8 cellular contexts compared by ENCODE assay signal in the genomic region with DNA sequence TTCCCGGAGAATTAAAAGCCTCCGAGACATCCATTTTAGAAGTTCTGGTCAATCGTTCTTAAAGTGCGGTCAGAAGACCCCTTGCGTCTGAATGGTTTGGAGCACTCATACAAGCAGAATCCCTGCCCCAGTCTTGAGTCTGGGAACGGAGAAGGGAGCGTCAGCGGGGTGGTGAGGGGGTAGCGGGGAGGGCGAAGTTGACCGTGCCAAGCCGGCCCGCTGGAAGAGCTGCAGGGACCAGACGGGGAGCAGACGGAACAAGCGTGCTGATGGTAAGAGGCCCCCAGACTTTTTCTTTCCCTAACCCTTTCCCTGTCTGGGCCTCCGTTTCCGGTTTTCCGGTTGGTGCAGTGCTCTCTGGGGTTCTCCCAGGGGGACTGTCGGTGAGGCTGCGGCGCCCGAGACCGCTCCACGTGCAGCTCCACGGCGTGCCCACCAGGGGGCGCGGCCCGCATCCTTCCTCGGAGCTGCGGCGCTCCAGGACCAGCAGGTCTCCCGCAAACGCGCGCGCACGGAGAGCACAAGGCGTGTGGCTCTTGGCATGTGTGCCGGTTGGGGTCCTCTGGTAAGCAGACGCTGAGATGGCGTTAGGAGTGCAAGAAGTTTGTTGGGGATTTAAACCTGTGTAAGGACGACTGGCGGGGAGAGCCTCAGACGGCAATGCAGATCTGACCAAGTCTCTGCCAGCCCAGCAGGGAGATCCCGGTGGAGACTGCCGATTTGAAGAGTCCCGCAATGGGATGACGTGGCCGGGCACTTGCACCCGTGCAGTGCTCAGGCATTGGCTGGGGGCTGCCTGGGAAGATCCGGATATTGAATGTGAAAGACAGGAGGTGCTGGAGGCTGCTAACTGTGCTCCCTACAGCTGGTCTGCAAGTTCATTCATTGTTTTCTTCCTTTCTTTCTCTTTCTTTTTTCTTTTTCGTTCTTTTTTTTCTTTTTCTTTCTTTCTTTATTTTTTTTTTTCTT. TPM values are rescaled to one million over a fixed set of nuclear protein-coding genes. Genes with fewer than 3 reads are reported as not detected.
DNase-seq lines count a peak whose midpoint lies in the region; ATAC-seq, FAIRE-seq and TF ChIP-seq lines count a peak whose summit lies in the region.

No MANE protein-coding gene starts in this region.

- H3K4me1 ChIP-seq in HAP-1 (peaks cover 12% of the 10 kb centered on the region), kidney (ENCODE audit: control insufficient read depth in 1 of 2, insufficient read depth in 1 of 2, low read depth in 1 of 2, low read length in 2 of 2) (peaks cover 0 to 4% of the 10 kb centered on the region in 2 donors)

- peak overlapping the region; percentile 21 for H3K4me3 ChIP-seq in HAP-1
- H3K4me3 ChIP-seq in kidney (ENCODE audit: low read length in 2 of 2), result peak overlapping the region; percentile 55 to 66

- peak; percentile 32 for DNase-seq in CMK (ENCODE audit: low read depth)
- DNase-seq in HAP-1 (ENCODE audit: low spot score in 2 of 2), result peak; percentile 96
- peak; percentile 65 for DNase-seq in NCI-H2196 (lab: John Stamatoyannopoulos, UW; ENCODE audit: unreplicated experiment)
- peak; percentile 55 for DNase-seq in central memory CD4-positive, alpha-beta T cell
- DNase-seq in kidney, result peak; percentile 91
- DNase-seq in stimulated activated CD4-positive, alpha-beta T cell treated with anti-CD3 and anti-CD28 coated beads, Interleukin-15, amount 100 ng/mL, for 1 hour (ENCODE audit: low read depth in 1 of 2, low spot score in 1 of 2), result peak; percentile 42 to 65
- no peak for DNase-seq in GF-D8 (lab: John Stamatoyannopoulos, UW)

- FAIRE-seq in kidney (lab: Jason Lieb, UNC), result no peak

- ATAC-seq in activated CD4-positive, CD25-positive, alpha-beta regulatory T cell treated with anti-CD3 and anti-CD28 coated beads, Interleukin-2, amount 50 U/mL, for 24 hours, result peak; percentile 75 to 81

- peak; percentile 95 for TF ChIP-seq CTCF in kidney (IDR thresholded peaks at IDR 0.05; ENCODE audit: borderline replicate concordance, extremely low read depth, insufficient read depth)

- H3K27me3 ChIP-seq in HAP-1 (ENCODE audit: low read depth), result no peaks in the 10 kb centered on the region

- intact Hi-C loops in kidney (cut with DNase I), result loop anchor here (5.0 kb wide), 2 partner anchors 313 to 363 kb away; no protein-coding TSS in a partner anchor

- H3K9ac ChIP-seq in kidney (ENCODE audit: low read length in 2 of 2), result peak overlapping the region; percentile 22 to 67

- H3K36me3 ChIP-seq in HAP-1 (replicated peaks) (no peaks in the 10 kb centered on the region), kidney (ENCODE audit: control insufficient read depth in 1 of 2, insufficient read depth in 2 of 2, low read length in 2 of 2) (no peaks in the 10 kb centered on the region)

- no peak overlapping the region for H3K27ac ChIP-seq in kidney (ENCODE audit: low read depth in 2 of 2, low read length in 2 of 2)

- in situ Hi-C loops in HAP-1 (cut with MboI; ENCODE audit: low sequenced_read_pairs), result loop anchor here (5.0 to 10.0 kb wide), 2 partner anchors 95 to 113 kb away; no protein-coding TSS in a partner anchor

- H3K9me3 ChIP-seq in HAP-1 (no peaks in the 10 kb centered on the region), kidney (ENCODE audit: control insufficient read depth in 1 of 2, low read length in 2 of 2) (no peaks in the 10 kb centered on the region)

RNA-seq across cellular contexts. Expression of a gene that starts 19.2 kb away (rescaled TPM):
- total RNA-seq in kidney, result 7.9 TPM
- polyA plus RNA-seq in kidney (ENCODE audit: insufficient read depth, low read depth, low replicate concordance), result 9.0 TPM
